17 cellular contexts compared by ENCODE assay signal in genomic region chr20:11296951-11297350, GRCh38.
DNase-seq lines count a peak whose midpoint lies in the region; ATAC-seq and TF ChIP-seq lines count a peak whose summit lies in the region.
"Had no signal": no experiment of that assay in that cellular context is flagged by ENCODE, and none has a peak within 500 bp of the region (broad histone marks: within the 10 kb centered on the region; RNA-seq: fewer than 3 reads in every experiment).

No MANE protein-coding gene starts in this region.

- H2AFZ ChIP-seq in neuronal stem cell (ENCODE audit: low read length) = peak overlapping the region; percentile 42

- no peak for TF ChIP-seq EP300 in Ishikawa (IDR thresholded peaks at IDR 0.05; ENCODE audit: borderline replicate concordance)

- H3K9me3 ChIP-seq in neuronal stem cell (replicated peaks in 1 of 2; ENCODE audit: control insufficient read depth in 2 of 2, insufficient read depth in 1 of 2, low read depth in 1 of 2, low read length in 2 of 2) = peaks cover 0 to 1% of the 10 kb centered on the region in 2 donors
- no peaks in the 10 kb centered on the region for H3K9me3 ChIP-seq in SJCRH30 (replicated peaks)
- no peaks in the 10 kb centered on the region for H3K9me3 ChIP-seq in right atrium auricular region
- H3K9me3 ChIP-seq: Peyer's patch had no signal

- no peak overlapping the region for H3K4me3 Mint-ChIP-seq in activated CD4-positive, alpha-beta memory T cell treated with anti-CD3 and anti-CD28 coated beads for 36 hours

- CTCF ChIA-PET in activated CD4-positive, alpha-beta memory T cell treated with anti-CD3 and anti-CD28 coated beads for 36 hours (lab: Charles Lee) = no interaction called here

- H3K27me3 Mint-ChIP-seq in activated CD4-positive, alpha-beta memory T cell treated with anti-CD3 and anti-CD28 coated beads for 36 hours = no peaks in the 10 kb centered on the region

- intact Hi-C loops in activated CD4-positive, alpha-beta memory T cell treated with anti-CD3 and anti-CD28 coated beads for 36 hours (cut with micrococcal nuclease) = no loop called here

- POLR2A ChIA-PET in activated CD4-positive, alpha-beta memory T cell treated with anti-CD3 and anti-CD28 coated beads for 36 hours (lab: Charles Lee) = no interaction called here

- H2BK5ac ChIP-seq in neuronal stem cell (ENCODE audit: low read length) = no peak overlapping the region

- no peak overlapping the region for H3K9ac ChIP-seq in neuronal stem cell (ENCODE audit: low read depth, low read length, poor library complexity)

- H3K79me1 ChIP-seq in neuronal stem cell (ENCODE audit: low read depth, low read length) = no peaks in the 10 kb centered on the region

- peak overlapping the region; percentile 52 for H3K27ac ChIP-seq in neuronal stem cell (replicated peaks; ENCODE audit: low read length)
- no peak overlapping the region for H3K27ac ChIP-seq in SJCRH30
- H3K27ac ChIP-seq in right atrium auricular region = no peak overlapping the region
- H3K27ac ChIP-seq: C4-2B, Peyer's patch had no signal

- no peak overlapping the region for H3K14ac ChIP-seq in neuronal stem cell (ENCODE audit: low read length)

- H3K27me3 ChIP-seq in neuronal stem cell (ENCODE audit: control insufficient read depth in 3 of 3, insufficient read depth in 3 of 3, low read depth in 1 of 3, low read length in 3 of 3) (no peaks in the 10 kb centered on the region), SJCRH30 (no peaks in the 10 kb centered on the region), right atrium auricular region (no peaks in the 10 kb centered on the region)
- H3K27me3 ChIP-seq: Peyer's patch had no signal

- H3K18ac ChIP-seq in neuronal stem cell (ENCODE audit: low read length) = no peak overlapping the region

- peaks cover 0 to 11% of the 10 kb centered on the region in 2 donors for H3K4me1 ChIP-seq in neuronal stem cell (ENCODE audit: control insufficient read depth in 2 of 2, insufficient read depth in 1 of 2, low read depth in 1 of 2, low read length in 2 of 2)
- H3K4me1 ChIP-seq in SJCRH30 = no peaks in the 10 kb centered on the region
- H3K4me1 ChIP-seq in right atrium auricular region = no peaks in the 10 kb centered on the region
- H3K4me1 ChIP-seq: Peyer's patch had no signal

- no peak overlapping the region for H2BK120ac ChIP-seq in neuronal stem cell (ENCODE audit: low read depth, low read length)

- H3K4ac ChIP-seq in neuronal stem cell (ENCODE audit: low read length) = no peak overlapping the region

- no peak overlapping the region for H2BK15ac ChIP-seq in neuronal stem cell (ENCODE audit: low read length)

- H4K8ac ChIP-seq in neuronal stem cell (ENCODE audit: low read depth, low read length) = no peak overlapping the region

- no peak overlapping the region for H3K4me3 ChIP-seq in neuronal stem cell (ENCODE audit: low read length in 2 of 2)
- H3K4me3 ChIP-seq in SJCRH30 = no peak overlapping the region
- H3K4me3 ChIP-seq in right atrium auricular region = no peak overlapping the region
- H3K4me3 ChIP-seq: Peyer's patch had no signal

- no peaks in the 10 kb centered on the region for H3K4me1 Mint-ChIP-seq in activated CD4-positive, alpha-beta memory T cell treated with anti-CD3 and anti-CD28 coated beads for 36 hours (ENCODE audit: low read depth)

- no peak overlapping the region for H4K91ac ChIP-seq in neuronal stem cell (ENCODE audit: low read depth, low read length, poor library complexity)

- no peak overlapping the region for H2BK12ac ChIP-seq in neuronal stem cell (ENCODE audit: low read length)

- no peaks in the 10 kb centered on the region for H3K36me3 Mint-ChIP-seq in activated CD4-positive, alpha-beta memory T cell treated with anti-CD3 and anti-CD28 coated beads for 36 hours

- peak; percentile 46 for ATAC-seq in esophagus mucosa

- TF ChIP-seq RAD21 in Ishikawa (IDR thresholded peaks at IDR 0.05; ENCODE audit: low read depth) = no peak

- H2AK5ac ChIP-seq in neuronal stem cell (ENCODE audit: low read depth, low read length) = no peak overlapping the region

- DNase-seq in amniotic epithelial cell (ENCODE audit: low read depth) = peak; percentile 34
- peak; percentile 39 for DNase-seq in neuronal stem cell (ENCODE audit: low spot score)
- no peak for DNase-seq in SJCRH30
- no peak for DNase-seq in activated CD4-positive, alpha-beta memory T cell treated with anti-CD3 and anti-CD28 coated beads for 36 hours
- no peak for DNase-seq in right atrium auricular region (ENCODE audit: low spot score)
- DNase-seq: ACHN, AML-193, DMS79 treated with DMSO at 0.1 percent for 48 hours, H7, NCI-H1092 treated with DMSO at 0.1 percent for 48 hours, NCI-H2081, NCI-H510A, NCI-H82, Peyer's patch had no signal

- H3K9me3 Mint-ChIP-seq in activated CD4-positive, alpha-beta memory T cell treated with anti-CD3 and anti-CD28 coated beads for 36 hours = no peaks in the 10 kb centered on the region

- no peak overlapping the region for H3K4me2 ChIP-seq in neuronal stem cell (ENCODE audit: insufficient read depth, low read length, poor library complexity, severe bottlenecking)

- H3K36me3 ChIP-seq in neuronal stem cell (replicated peaks in 1 of 2; ENCODE audit: control insufficient read depth in 2 of 2, insufficient read depth in 2 of 2, low read length in 2 of 2) (no peaks in the 10 kb centered on the region), SJCRH30 (no peaks in the 10 kb centered on the region), right atrium auricular region (no peaks in the 10 kb centered on the region)
- H3K36me3 ChIP-seq: Peyer's patch had no signal

- no peak for TF ChIP-seq CTCF in right atrium auricular region (IDR thresholded peaks at IDR 0.05)

- H3K27ac Mint-ChIP-seq in activated CD4-positive, alpha-beta memory T cell treated with anti-CD3 and anti-CD28 coated beads for 36 hours = no peak overlapping the region

- no peak overlapping the region for H3K23ac ChIP-seq in neuronal stem cell (ENCODE audit: low read depth, low read length, poor library complexity)

TF ChIP-seq in Ishikawa, 13 proteins besides CTCF, POLR2A, EP300 and RAD21:
- TF ChIP-seq CREB1 (IDR thresholded peaks at IDR 0.05; ENCODE audit: low read depth) (no peak), CEBPB (IDR thresholded peaks at IDR 0.05) (0 out of 2 replicates have a peak, but pooled peaks have one; percentile 3), TCF12 (IDR thresholded peaks at IDR 0.05; ENCODE audit: low read depth) (no peak), FOXM1 (IDR thresholded peaks at IDR 0.05; ENCODE audit: borderline replicate concordance, low read depth) (no peak), NFIC (IDR thresholded peaks at IDR 0.05) (no peak), YY1 (IDR thresholded peaks at IDR 0.05; ENCODE audit: low read depth) (no peak), TAF1 (IDR thresholded peaks at IDR 0.05; ENCODE audit: low read depth) (no peak), USF1 (IDR thresholded peaks at IDR 0.05) (no peak)

Comparison
In these comparisons a context has a peak if more than half of its experiments do, and no peak if none do; other contexts are left out.
1. DNase-seq: peak in amniotic epithelial cell (single experiment) and neuronal stem cell (single experiment); none in SJCRH30 (0 of 2), activated CD4-positive, alpha-beta memory T cell treated with anti-CD3 and anti-CD28 coated beads for 36 hours (single experiment) and right atrium auricular region (single experiment).